22 cellular contexts compared by ENCODE assay signal in genomic region chr3:25472747-25473146, GRCh38. TPM values are rescaled to one million over a fixed set of nuclear protein-coding genes. Genes with fewer than 3 reads are reported as not detected.
DNase-seq lines count a peak whose midpoint lies in the region; TF ChIP-seq lines count a peak whose summit lies in the region.
"Had no signal": no experiment of that assay in that cellular context is flagged by ENCODE, and none has a peak within 500 bp of the region (broad histone marks: within the 10 kb centered on the region; RNA-seq: fewer than 3 reads in every experiment).

No MANE protein-coding gene starts in this region.

- H3K27ac Mint-ChIP-seq in chondrocyte (ENCODE audit: unreplicated experiment) (peak overlapping the region; percentile 81), nephron progenitor cell (peak overlapping the region; percentile 46)
- H3K27ac Mint-ChIP-seq: activated naive CD4-positive, alpha-beta T cell treated with anti-CD3 and anti-CD28 coated beads, Interleukin-2, amount 50 U/mL, for 72 hours; activated T-helper 17 cell treated with anti-CD3 and anti-CD28 coated beads, Interleukin-2, amount 50 U/mL, for 72 hours; dendritic cell treated with granulocyte-macrophage colony-stimulating factor and Interleukin-4, amounts not matched to agents 40 ng/mL and 50 ng/mL, for 4 days; stimulated activated naive CD8-positive, alpha-beta T cell treated with anti-CD3 and anti-CD28 coated beads, Interleukin-15, amount 100 ng/mL, for 72 hours; T-helper 17 cell had no signal

- H3K4me1 Mint-ChIP-seq in chondrocyte (ENCODE audit: low read depth) (peaks cover 89% of the 10 kb centered on the region), nephron progenitor cell (peaks cover 27% of the 10 kb centered on the region)
- H3K4me1 Mint-ChIP-seq: activated T-helper 17 cell treated with anti-CD3 and anti-CD28 coated beads, Interleukin-2, amount 50 U/mL, for 72 hours; stimulated activated naive CD8-positive, alpha-beta T cell treated with anti-CD3 and anti-CD28 coated beads, Interleukin-15, amount 100 ng/mL, for 72 hours had no signal

- DNase-seq in RPMI7951 (ENCODE audit: low read depth) (peak; percentile 63), chondrocyte (ENCODE audit: low spot score) (no peak), nephron progenitor cell (no peak), suprapubic skin (ENCODE audit: low spot score in 2 of 2) (no peak), OCI-M2 (lab: John Stamatoyannopoulos, UW; ENCODE audit: unreplicated experiment) (no peak), NCI-H446 treated with DMSO at 0.1 percent for 48 hours (lab: John Stamatoyannopoulos, UW) (no peak)
- no peak for DNase-seq in central memory CD4-positive, alpha-beta T cell
- DNase-seq in activated CD4-positive, CD25-positive, alpha-beta regulatory T cell (lab: John Stamatoyannopoulos, UW), result no peak
- DNase-seq: activated CD8-positive, alpha-beta memory T cell treated with anti-CD3 and anti-CD28 coated beads, Interleukin-2, amount 50 U/mL, for 4 hours; heart left ventricle; mucosa of descending colon; NCI-H1092; NCI-H1930; NCI-H226; PC-3; stimulated activated CD4-positive, alpha-beta T cell treated with anti-CD3 and anti-CD28 coated beads, Interleukin-4, amount 100 ng/mL, for 4 hours; stimulated activated naive CD8-positive, alpha-beta T cell treated with anti-CD3 and anti-CD28 coated beads, Interleukin-15, amount 100 ng/mL, for 72 hours; T-helper 17 cell had no signal

- H3K27me3 Mint-ChIP-seq in chondrocyte (ENCODE audit: low read depth), result no peaks in the 10 kb centered on the region
- no peaks in the 10 kb centered on the region for H3K27me3 Mint-ChIP-seq in nephron progenitor cell (ENCODE audit: low read depth, poor library complexity)

- TF ChIP-seq EP300 in suprapubic skin (IDR thresholded peaks at IDR 0.05), result no peak

- H3K9me3 ChIP-seq in suprapubic skin, result no peaks in the 10 kb centered on the region
- H3K9me3 ChIP-seq: heart left ventricle, mucosa of descending colon, vagina had no signal

- H3K27ac ChIP-seq in suprapubic skin, result peak overlapping the region; percentile 7

- H3K36me3 Mint-ChIP-seq in chondrocyte (ENCODE audit: low read depth) (no peaks in the 10 kb centered on the region), nephron progenitor cell (ENCODE audit: low read depth) (no peaks in the 10 kb centered on the region)
- H3K36me3 Mint-ChIP-seq: activated naive CD4-positive, alpha-beta T cell treated with anti-CD3 and anti-CD28 coated beads, Interleukin-2, amount 50 U/mL, for 72 hours had no signal

- TF ChIP-seq POLR2A in suprapubic skin (IDR thresholded peaks at IDR 0.05), result no peak

- no peaks in the 10 kb centered on the region for H3K27me3 ChIP-seq in suprapubic skin
- H3K27me3 ChIP-seq: heart left ventricle, vagina had no signal

- H3K4me3 Mint-ChIP-seq in chondrocyte (ENCODE audit: unreplicated experiment) (peak overlapping the region; percentile 57), nephron progenitor cell (no peak overlapping the region)
- H3K4me3 Mint-ChIP-seq: activated T-helper 17 cell treated with anti-CD3 and anti-CD28 coated beads, Interleukin-2, amount 50 U/mL, for 72 hours; dendritic cell treated with granulocyte-macrophage colony-stimulating factor and Interleukin-4, amounts not matched to agents 40 ng/mL and 50 ng/mL, for 4 days; stimulated activated naive CD8-positive, alpha-beta T cell treated with anti-CD3 and anti-CD28 coated beads, Interleukin-15, amount 100 ng/mL, for 72 hours; T-helper 17 cell had no signal

- H3K9me3 Mint-ChIP-seq in chondrocyte (ENCODE audit: low read depth) (no peaks in the 10 kb centered on the region), nephron progenitor cell (no peaks in the 10 kb centered on the region)
- H3K9me3 Mint-ChIP-seq: activated naive CD4-positive, alpha-beta T cell treated with anti-CD3 and anti-CD28 coated beads, Interleukin-2, amount 50 U/mL, for 72 hours; activated T-helper 17 cell treated with anti-CD3 and anti-CD28 coated beads, Interleukin-2, amount 50 U/mL, for 72 hours; dendritic cell treated with granulocyte-macrophage colony-stimulating factor and Interleukin-4, amounts not matched to agents 40 ng/mL and 50 ng/mL, for 4 days; stimulated activated naive CD8-positive, alpha-beta T cell treated with anti-CD3 and anti-CD28 coated beads, Interleukin-15, amount 100 ng/mL, for 72 hours had no signal

- 73% methylated on average over 3 of the region's 3 CpGs for WGBS in suprapubic skin

- peaks cover 25% of the 10 kb centered on the region for H3K4me1 ChIP-seq in suprapubic skin

- H3K36me3 ChIP-seq in suprapubic skin, result no peaks in the 10 kb centered on the region
- H3K36me3 ChIP-seq: heart left ventricle, vagina had no signal

- TF ChIP-seq CTCF in chondrocyte (IDR thresholded peaks at IDR 0.05), result no peak
- TF ChIP-seq CTCF in nephron progenitor cell (IDR thresholded peaks at IDR 0.05), result no peak
- TF ChIP-seq CTCF in suprapubic skin (IDR thresholded peaks at IDR 0.05), result no peak

- H3K4me3 ChIP-seq in suprapubic skin, result no peak overlapping the region
- H3K4me3 ChIP-seq: heart left ventricle, mucosa of descending colon, vagina had no signal

RNA-seq across cellular contexts. Expression of gene RARB, which starts 44.7 kb away (rescaled TPM):
- total RNA-seq in RPMI7951 (2014; rRNA removed; shearing (Covaris generic)), result 37.4 and 48.5 TPM in 2 replicates
- total RNA-seq in chondrocyte (5.9 to 10.7 TPM (median 7.6 TPM) in 3 replicates), suprapubic skin (1 to 10 TPM; 1.3 to 3.9 (median 1.5) TPM)
- total RNA-seq: activated naive CD4-positive, alpha-beta T cell treated with anti-CD3 and anti-CD28 coated beads, Interleukin-2, amount 50 U/mL, for 72 hours; activated T-helper 17 cell treated with anti-CD3 and anti-CD28 coated beads, Interleukin-2, amount 50 U/mL, for 72 hours; PC-3; T-helper 17 cell had no signal
